ENCODE assay signal across 18 cellular contexts in genomic region chr6:170098428-170099170, GRCh38.
DNase-seq lines count a peak whose midpoint lies in the region; ATAC-seq and TF ChIP-seq lines count a peak whose summit lies in the region.
"Had no signal": no experiment of that assay in that cellular context is flagged by ENCODE, and none has a peak within 500 bp of the region (broad histone marks: within the 10 kb centered on the region; RNA-seq: fewer than 3 reads in every experiment).

No MANE protein-coding gene starts in this region.

- H3K36me3 ChIP-seq in H7 (replicated peaks; ENCODE audit: control insufficient read depth, insufficient read depth, low read length): no peaks in the 10 kb centered on the region
- H3K36me3 ChIP-seq in suprapubic skin: no peaks in the 10 kb centered on the region
- H3K36me3 ChIP-seq: brain microvascular endothelial cell, prostate gland, SJCRH30 had no signal

- H3K36me3 Mint-ChIP-seq in activated CD4-positive, alpha-beta memory T cell treated with anti-CD3 and anti-CD28 coated beads for 36 hours: no peaks in the 10 kb centered on the region

- WGBS in suprapubic skin: 92% methylated on average over 12 of the region's 37 CpGs

- TF ChIP-seq EP300 in suprapubic skin (IDR thresholded peaks at IDR 0.05): no peak

- H3K27me3 ChIP-seq in H7 (ENCODE audit: control insufficient read depth, insufficient read depth, low read length) (no peaks in the 10 kb centered on the region), suprapubic skin (peaks cover 14% of the 10 kb centered on the region)
- H3K27me3 ChIP-seq: brain microvascular endothelial cell, foreskin keratinocyte had no signal

- no peak overlapping the region for H3K27ac ChIP-seq in suprapubic skin
- H3K27ac ChIP-seq: brain microvascular endothelial cell, epithelial cell of prostate, foreskin keratinocyte, prostate gland, SJCRH30 had no signal

- H3K27me3 Mint-ChIP-seq in activated CD4-positive, alpha-beta memory T cell treated with anti-CD3 and anti-CD28 coated beads for 36 hours: peaks cover 13% of the 10 kb centered on the region

- H3K4me3 ChIP-seq in H7 (ENCODE audit: insufficient read depth, low read depth, low read length) (no peak overlapping the region), suprapubic skin (no peak overlapping the region)
- H3K4me3 ChIP-seq: prostate gland, SJCRH30 had no signal

- CTCF ChIA-PET in activated CD4-positive, alpha-beta memory T cell treated with anti-CD3 and anti-CD28 coated beads for 36 hours (lab: Charles Lee): no interaction called here

- in situ Hi-C loops in KBM-7 (cut with MboI; ENCODE audit: low pct_unique_long_range_greater_than_20kb, low sequenced_read_pairs): no loop called here

- H3K4me3 Mint-ChIP-seq in activated CD4-positive, alpha-beta memory T cell treated with anti-CD3 and anti-CD28 coated beads for 36 hours: no peak overlapping the region
- H3K4me3 Mint-ChIP-seq: dendritic cell treated with granulocyte-macrophage colony-stimulating factor and Interleukin-4, amounts not matched to agents 40 ng/mL and 50 ng/mL, for 4 days; naive thymus-derived CD8-positive, alpha-beta T cell had no signal

- ATAC-seq in left lobe of liver (no peak), GM18498 (IDR thresholded peaks at IDR 0.05; ENCODE audit: unreplicated experiment) (no peak), GM19324 (IDR thresholded peaks at IDR 0.05; ENCODE audit: low FRiP score, unreplicated experiment) (no peak)
- ATAC-seq: foreskin keratinocyte; naive thymus-derived CD8-positive, alpha-beta T cell had no signal

- no peak for TF ChIP-seq CTCF in suprapubic skin (IDR thresholded peaks at IDR 0.05)

- H3K27ac Mint-ChIP-seq in activated CD4-positive, alpha-beta memory T cell treated with anti-CD3 and anti-CD28 coated beads for 36 hours: no peak overlapping the region
- H3K27ac Mint-ChIP-seq: dendritic cell treated with granulocyte-macrophage colony-stimulating factor and Interleukin-4, amounts not matched to agents 40 ng/mL and 50 ng/mL, for 4 days had no signal

- no peaks in the 10 kb centered on the region for H3K4me1 Mint-ChIP-seq in activated CD4-positive, alpha-beta memory T cell treated with anti-CD3 and anti-CD28 coated beads for 36 hours (ENCODE audit: low read depth)

- H3K9me3 Mint-ChIP-seq in activated CD4-positive, alpha-beta memory T cell treated with anti-CD3 and anti-CD28 coated beads for 36 hours: peaks cover 8% of the 10 kb centered on the region

- intact Hi-C loops in activated CD4-positive, alpha-beta memory T cell treated with anti-CD3 and anti-CD28 coated beads for 36 hours (cut with micrococcal nuclease): no loop called here

- DNase-seq in H7 (peak; percentile 51), left lobe of liver (ENCODE audit: low spot score) (peak; percentile 29), suprapubic skin (ENCODE audit: low spot score in 2 of 2) (peak; percentile 40 to 42), KBM-7 (no peak)
- peak; percentile 5 for DNase-seq in activated CD4-positive, alpha-beta memory T cell treated with anti-CD3 and anti-CD28 coated beads for 36 hours
- DNase-seq: brain microvascular endothelial cell, EL, foreskin keratinocyte, hippocampal formation, mesendoderm, NCI-H526 treated with DMSO at 0.1 percent for 48 hours, SJCRH30 had no signal

- POLR2A ChIA-PET in activated CD4-positive, alpha-beta memory T cell treated with anti-CD3 and anti-CD28 coated beads for 36 hours (lab: Charles Lee): interaction anchor here (0.9 kb wide), 1 partner anchor 9 kb away, joined by 3 read pairs; no protein-coding TSS in a partner anchor

- TF ChIP-seq POLR2A in suprapubic skin (IDR thresholded peaks at IDR 0.05): no peak

- H3K9me3 ChIP-seq in suprapubic skin: no peaks in the 10 kb centered on the region
- H3K9me3 ChIP-seq: prostate gland, SJCRH30 had no signal

- H3K4me1 ChIP-seq in suprapubic skin: no peaks in the 10 kb centered on the region
- H3K4me1 ChIP-seq: foreskin keratinocyte, prostate gland, SJCRH30 had no signal
